In the genomic region with DNA sequence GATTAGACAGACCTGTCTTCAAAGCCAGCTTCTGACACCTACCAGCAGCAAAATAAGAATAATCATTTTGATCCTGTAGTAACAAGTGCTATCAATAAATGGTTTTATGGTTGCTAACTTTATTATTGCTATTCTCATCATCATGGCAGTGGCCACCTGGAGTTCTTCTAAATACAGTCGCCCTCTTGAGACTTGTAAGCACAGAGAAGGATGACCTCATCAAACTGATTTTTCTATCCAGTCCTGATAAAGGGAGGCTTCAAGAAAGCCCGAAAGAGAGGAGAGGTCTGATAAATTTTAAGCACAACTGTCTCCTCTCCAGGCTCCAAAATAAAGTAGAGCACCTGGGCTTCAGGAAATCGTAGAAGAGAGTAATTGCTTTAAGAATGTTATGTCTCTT, we compare ENCODE assay signal across 17 cellular contexts.
A peak's percentile ranks its signal among the peaks of the same experiment; 100 is the strongest.
DNase-seq lines count a peak whose midpoint lies in the region; ATAC-seq, FAIRE-seq and TF ChIP-seq lines count a peak whose summit lies in the region.
"Had no signal": no experiment of that assay in that cellular context is flagged by ENCODE, and none has a peak within 500 bp of the region (broad histone marks: within the 10 kb centered on the region; RNA-seq: fewer than 3 reads in every experiment).

No MANE protein-coding gene starts in this region.

- H3K9me3 Mint-ChIP-seq in GM23338, result no peaks in the 10 kb centered on the region
- H3K9me3 Mint-ChIP-seq: CD14-positive monocyte; CD8-positive, alpha-beta T cell; IgD-negative memory B cell had no signal

- no peak for FAIRE-seq in HepG2 (lab: Jason Lieb, UNC)
- FAIRE-seq: A204.1, GM12892 had no signal

- no peak overlapping the region for H3K9ac ChIP-seq in HepG2 (ENCODE audit: insufficient read depth, low read depth, low read length)

- CTCF ChIA-PET in HepG2 (lab: Yijun Ruan, JAX; ENCODE audit: low intra/inter-chr PET ratio, low total read pairs), result no interaction called here

- H4K20me1 ChIP-seq in HepG2 (ENCODE audit: insufficient read depth, low read length), result no peaks in the 10 kb centered on the region
- H4K20me1 ChIP-seq in GM23338 (replicated peaks; ENCODE audit: insufficient read depth), result no peaks in the 10 kb centered on the region

- H3F3A ChIP-seq in GM23338 (replicated peaks; ENCODE audit: low read depth), result no peaks in the 10 kb centered on the region

- H3K27me3 ChIP-seq in HepG2 (ENCODE audit: control insufficient read depth in 1 of 2, insufficient read depth in 2 of 2, low read length in 2 of 2) (no peaks in the 10 kb centered on the region), right lobe of liver (no peaks in the 10 kb centered on the region), GM23338 (ENCODE audit: insufficient read depth) (no peaks in the 10 kb centered on the region), uterus (no peaks in the 10 kb centered on the region)

- H3K79me2 ChIP-seq in HepG2 (ENCODE audit: insufficient read depth, low read length) (no peaks in the 10 kb centered on the region), GM23338 (replicated peaks; ENCODE audit: insufficient read depth) (no peaks in the 10 kb centered on the region)

- intact Hi-C loops in HepG2 (cut with micrococcal nuclease; ENCODE audit: unreplicated experiment), result no loop called here
- intact Hi-C loops in right lobe of liver (cut with DNase I), result no loop called here
- intact Hi-C loops in uterus (cut with DNase I; ENCODE audit: low total_unique reads), result no loop called here

- in situ Hi-C loops in HepG2 (cut with HindIII; ENCODE audit: extremely low pct_ligation_motif_present, low pct_unique_long_range_greater_than_20kb), result loop anchor here (5.0 to 10.0 kb wide), 3 partner anchors 138 to 340 kb away; no protein-coding TSS in a partner anchor

- DNase-seq in HepG2 (ENCODE audit: low spot score) (no peak), right lobe of liver (no peak), GM23338 (ENCODE audit: low spot score) (no peak), NCI-H69 (lab: John Stamatoyannopoulos, UW) (peak; percentile 19), uterus (no peak)
- DNase-seq: Caco-2; CD8-positive, alpha-beta T cell; GDM1; HCEC 1CT; KG1 had no signal

- no peaks in the 10 kb centered on the region for H3K36me3 ChIP-seq in HepG2 (replicated peaks in 1 of 2; ENCODE audit: control insufficient read depth in 1 of 2, insufficient read depth in 2 of 2, low read length in 2 of 2)
- H3K36me3 ChIP-seq in right lobe of liver, result no peaks in the 10 kb centered on the region
- no peaks in the 10 kb centered on the region for H3K36me3 ChIP-seq in GM23338 (ENCODE audit: insufficient read depth)
- no peaks in the 10 kb centered on the region for H3K36me3 ChIP-seq in uterus

- H3K4me1 ChIP-seq in HepG2 (ENCODE audit: insufficient read depth, low read length) (peaks cover 47% of the 10 kb centered on the region), right lobe of liver (no peaks in the 10 kb centered on the region), GM23338 (ENCODE audit: insufficient read depth) (peaks cover 10% of the 10 kb centered on the region; the same call in 1 of the 2 replicates), uterus (no peaks in the 10 kb centered on the region)

- no TSS peak for BruUV-seq in HepG2 (replicated peaks; lab: Mats Ljungman, UMichigan)

- H3K9me2 ChIP-seq in GM23338 (ENCODE audit: insufficient read depth), result peaks cover 11% of the 10 kb centered on the region; the same call in 1 of the 2 replicates

- H3K4me2 ChIP-seq in HepG2 (ENCODE audit: low read depth, low read length), result no peak overlapping the region
- H3K4me2 ChIP-seq in GM23338, result no peak overlapping the region

- H3K9me3 ChIP-seq in HepG2 (ENCODE audit: low read length) (no peaks in the 10 kb centered on the region), right lobe of liver (no peaks in the 10 kb centered on the region), uterus (no peaks in the 10 kb centered on the region)
- H3K9me3 ChIP-seq: Caco-2 had no signal

- H2AFZ ChIP-seq in HepG2 (ENCODE audit: low read length) (no peak overlapping the region), GM23338 (peak overlapping the region; percentile 23)

- ATAC-seq in HepG2, result no peak
- ATAC-seq in right lobe of liver, result no peak
- no peak for ATAC-seq in GM23338
- no peak for ATAC-seq in HG03457 (IDR thresholded peaks at IDR 0.05; ENCODE audit: unreplicated experiment)
- no peak for ATAC-seq in HG03442 (IDR thresholded peaks at IDR 0.05; ENCODE audit: unreplicated experiment)
- ATAC-seq: CD8-positive, alpha-beta T cell had no signal

- H3K4me3 ChIP-seq in HepG2 (replicated peaks in 1 of 3; ENCODE audit: insufficient read depth in 1 of 3, low read depth in 2 of 3, low read length in 3 of 3), result no peak overlapping the region
- no peak overlapping the region for H3K4me3 ChIP-seq in right lobe of liver
- no peak overlapping the region for H3K4me3 ChIP-seq in GM23338
- no peak overlapping the region for H3K4me3 ChIP-seq in uterus

- 48% methylated on average over 3 of the region's 3 CpGs for WGBS in HepG2 (ENCODE audit: low lambda C conversion rate)
- WGBS in right lobe of liver (ENCODE audit: insufficient coverage, low coverage, low lambda C conversion rate, missing lambda C conversion rate), result 47% methylated on average over 3 of the region's 3 CpGs

- TF ChIP-seq CTCF in HepG2 (CRISPR knock-in tag; IDR thresholded peaks at IDR 0.05), result no peak
- TF ChIP-seq CTCF in right lobe of liver (IDR thresholded peaks at IDR 0.05), result no peak
- TF ChIP-seq CTCF in GM23338 (conservative IDR thresholded peaks at IDR 0.05; ENCODE audit: low read depth in 2 of 2), result no peak
- TF ChIP-seq CTCF in uterus (IDR thresholded peaks at IDR 0.05), result no peak

- H3K27ac Mint-ChIP-seq in GM23338, result no peak overlapping the region
- H3K27ac Mint-ChIP-seq: B cell; CD14-positive monocyte; CD8-positive, alpha-beta T cell had no signal

- TF ChIP-seq RAD21 in HepG2 (CRISPR knock-in tag; IDR thresholded peaks at IDR 0.05), result no peak

- H3K4me1 Mint-ChIP-seq in GM23338, result peaks cover 27% of the 10 kb centered on the region
- H3K4me1 Mint-ChIP-seq: B cell, CD14-positive monocyte, IgD-negative memory B cell had no signal

- H3K27me3 Mint-ChIP-seq in GM23338 (ENCODE audit: insufficient read depth, low read depth, poor library complexity), result peaks cover 3% of the 10 kb centered on the region

- H3K27ac ChIP-seq in HepG2 (ENCODE audit: extremely low read length, insufficient read depth, low read length) (no peak overlapping the region), right lobe of liver (no peak overlapping the region), GM23338 (ENCODE audit: low read depth) (no peak overlapping the region), uterus (no peak overlapping the region)

- no peak overlapping the region for H3K4me3 Mint-ChIP-seq in GM23338
- H3K4me3 Mint-ChIP-seq: B cell; CD14-positive monocyte; CD8-positive, alpha-beta T cell; IgD-negative memory B cell had no signal

- TF ChIP-seq EP300 in HepG2 (IDR thresholded peaks at IDR 0.05; ENCODE audit: low read depth in 2 of 2, low read length in 2 of 2) (no peak), HepG2 (CRISPR knock-in tag; IDR thresholded peaks at IDR 0.05; ENCODE audit: borderline replicate concordance) (no peak)

- TF ChIP-seq POLR2A in HepG2 (IDR thresholded peaks at IDR 0.05; ENCODE audit: insufficient read depth in 1 of 2, low read depth in 2 of 2, low read length in 2 of 2) (no peak), right lobe of liver (IDR thresholded peaks at IDR 0.05) (no peak), uterus (IDR thresholded peaks at IDR 0.05) (no peak)

- POLR2A ChIA-PET in HepG2 (lab: Yijun Ruan, JAX), result no interaction called here

- no peaks in the 10 kb centered on the region for H3K36me3 Mint-ChIP-seq in GM23338 (ENCODE audit: low read depth)
- H3K36me3 Mint-ChIP-seq: CD14-positive monocyte; CD8-positive, alpha-beta T cell; IgD-negative memory B cell had no signal

TF ChIP-seq in HepG2, 621 proteins besides CTCF, POLR2A, EP300 and RAD21 (continues in another document):
- TF ChIP-seq ISL2 (CRISPR knock-in tag; IDR thresholded peaks at IDR 0.05) (no peak), ATF7 (IDR thresholded peaks at IDR 0.05) (peak; percentile 57), ATF7 (CRISPR knock-in tag; IDR thresholded peaks at IDR 0.05) (no peak), ZNF556 (CRISPR knock-in tag; IDR thresholded peaks at IDR 0.05; ENCODE audit: borderline replicate concordance) (no peak)
- TF ChIP-seq, protein P1, sequence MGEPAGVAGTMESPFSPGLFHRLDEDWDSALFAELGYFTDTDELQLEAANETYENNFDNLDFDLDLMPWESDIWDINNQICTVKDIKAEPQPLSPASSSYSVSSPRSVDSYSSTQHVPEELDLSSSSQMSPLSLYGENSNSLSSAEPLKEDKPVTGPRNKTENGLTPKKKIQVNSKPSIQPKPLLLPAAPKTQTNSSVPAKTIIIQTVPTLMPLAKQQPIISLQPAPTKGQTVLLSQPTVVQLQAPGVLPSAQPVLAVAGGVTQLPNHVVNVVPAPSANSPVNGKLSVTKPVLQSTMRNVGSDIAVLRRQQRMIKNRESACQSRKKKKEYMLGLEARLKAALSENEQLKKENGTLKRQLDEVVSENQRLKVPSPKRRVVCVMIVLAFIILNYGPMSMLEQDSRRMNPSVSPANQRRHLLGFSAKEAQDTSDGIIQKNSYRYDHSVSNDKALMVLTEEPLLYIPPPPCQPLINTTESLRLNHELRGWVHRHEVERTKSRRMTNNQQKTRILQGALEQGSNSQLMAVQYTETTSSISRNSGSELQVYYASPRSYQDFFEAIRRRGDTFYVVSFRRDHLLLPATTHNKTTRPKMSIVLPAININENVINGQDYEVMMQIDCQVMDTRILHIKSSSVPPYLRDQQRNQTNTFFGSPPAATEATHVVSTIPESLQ (CRISPR knock-in tag; conservative IDR thresholded peaks at IDR 0.05), result no peak
